22 cellular contexts compared by ENCODE assay signal in the genomic region with DNA sequence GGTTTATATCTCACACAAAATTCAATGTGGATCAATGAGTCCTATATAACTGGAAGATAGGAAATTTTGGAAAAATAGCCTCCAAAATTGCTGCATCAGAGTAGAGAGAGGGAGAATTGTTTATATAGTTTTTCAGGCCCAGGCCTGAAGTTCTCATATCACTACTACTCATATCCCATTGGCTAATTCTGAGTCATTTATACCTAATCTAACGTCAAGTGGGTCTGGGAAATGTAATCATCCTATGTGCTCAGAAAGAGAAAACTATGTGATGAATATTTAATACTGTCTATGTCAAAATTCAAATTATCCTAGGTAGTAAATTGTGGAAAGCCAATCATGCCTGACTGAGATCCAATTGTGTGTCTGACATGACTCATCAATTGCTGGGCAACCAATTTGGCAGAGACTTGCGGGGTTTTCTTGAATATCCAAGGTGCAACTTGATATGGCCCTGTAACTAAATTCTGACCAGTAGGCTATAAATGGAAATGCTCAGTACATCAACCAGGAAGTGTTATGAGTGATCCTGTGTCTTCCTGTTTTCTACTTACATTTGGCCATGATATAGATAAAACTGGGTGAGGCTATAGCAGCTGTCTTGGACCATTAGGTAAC.
DNase-seq lines count a peak whose midpoint lies in the region; ATAC-seq, FAIRE-seq and TF ChIP-seq lines count a peak whose summit lies in the region.
"Had no signal": no experiment of that assay in that cellular context is flagged by ENCODE, and none has a peak within 500 bp of the region (broad histone marks: within the 10 kb centered on the region; RNA-seq: fewer than 3 reads in every experiment).

No MANE protein-coding gene starts in this region.

- no peak for FAIRE-seq in RCC 7860 (lab: Jason Lieb, UNC)
- FAIRE-seq: A549, G401.6 had no signal

- DNase-seq in NCI-H526 (lab: John Stamatoyannopoulos, UW) (peak; percentile 14 to 21), NCI-H526 treated with DMSO at 0.1 percent for 48 hours (lab: John Stamatoyannopoulos, UW) (no peak), RCC 7860 (ENCODE audit: low spot score) (peak; percentile 36), choroid plexus epithelial cell (ENCODE audit: low read depth) (peak; percentile 0), stromal cell of bone marrow (ENCODE audit: low read depth) (peak; percentile 7), SKM-1 (lab: John Stamatoyannopoulos, UW; ENCODE audit: unreplicated experiment) (no peak), T-helper 1 cell (no peak)
- DNase-seq: body of pancreas; CD4-positive, alpha-beta T cell; H9; hypothalamus; left lung; NCI-H1105 treated with DMSO at 0.1 percent for 48 hours; NCI-H510A treated with DMSO at 0.1 percent for 48 hours; T-cell; upper lobe of left lung had no signal

- ATAC-seq in HG02759 (IDR thresholded peaks at IDR 0.05; ENCODE audit: unreplicated experiment) = no peak
- ATAC-seq: A549; body of pancreas; left lung; Panc1; stimulated activated memory B cell treated with anti-CD40 and anti-IgM and Interleukin-4, amounts not matched to agents 10 μg/mL and 1 μg/mL and 100 μg/mL, for 72 hours; T-cell had no signal

- no peak overlapping the region for H3K4me3 ChIP-seq in choroid plexus epithelial cell (ENCODE audit: low read depth, low read length)
- H3K4me3 ChIP-seq: A549, body of pancreas, left lung, skin epidermis, upper lobe of left lung had no signal

- TF ChIP-seq CTCF in choroid plexus epithelial cell (conservative IDR thresholded peaks at IDR 0.05; ENCODE audit: low read depth, low read length) = no peak

Comparison
In these comparisons a context has a peak if more than half of its experiments do, and no peak if none do; other contexts are left out.
1. DNase-seq: peak in NCI-H526 (2 of 2), RCC 7860 (single experiment), choroid plexus epithelial cell (single experiment) and stromal cell of bone marrow (single experiment); none in NCI-H526 treated with DMSO at 0.1 percent for 48 hours (single experiment), SKM-1 (single experiment) and T-helper 1 cell (0 of 5).